In the genomic region with DNA sequence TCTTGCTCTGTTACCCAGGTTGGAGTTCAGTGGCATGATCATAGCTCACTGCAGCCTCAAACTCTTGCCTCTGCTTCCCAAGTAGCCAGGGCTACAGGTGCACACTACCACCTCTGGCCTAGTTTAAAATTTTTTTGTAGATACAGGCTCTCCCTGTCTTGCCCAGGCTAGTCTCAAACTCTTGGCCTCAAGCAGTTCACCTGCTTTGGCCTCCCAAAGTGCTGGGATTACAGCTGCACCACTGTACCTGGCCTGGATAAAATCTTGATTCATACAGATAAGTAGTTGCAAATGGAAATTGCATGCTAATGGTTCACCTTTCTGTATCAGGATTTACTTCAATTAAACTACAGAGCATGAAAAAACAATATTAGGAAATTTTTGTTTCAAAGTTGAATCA, we compare ENCODE assay signal across 1 cellular context.
TF ChIP-seq lines count a peak whose summit lies in the region.

No MANE protein-coding gene starts in this region.

TF ChIP-seq in HepG2, 621 proteins besides CTCF, POLR2A, EP300 and RAD21:
- no peak for TF ChIP-seq ZNF280D (CRISPR knock-in tag; IDR thresholded peaks at IDR 0.05)
- TF ChIP-seq ZNF430 (CRISPR knock-in tag; IDR thresholded peaks at IDR 0.05) = no peak
- no peak for TF ChIP-seq SIN3A (IDR thresholded peaks at IDR 0.05; ENCODE audit: borderline replicate concordance, low read depth, low read length)
- TF ChIP-seq, protein P1, sequence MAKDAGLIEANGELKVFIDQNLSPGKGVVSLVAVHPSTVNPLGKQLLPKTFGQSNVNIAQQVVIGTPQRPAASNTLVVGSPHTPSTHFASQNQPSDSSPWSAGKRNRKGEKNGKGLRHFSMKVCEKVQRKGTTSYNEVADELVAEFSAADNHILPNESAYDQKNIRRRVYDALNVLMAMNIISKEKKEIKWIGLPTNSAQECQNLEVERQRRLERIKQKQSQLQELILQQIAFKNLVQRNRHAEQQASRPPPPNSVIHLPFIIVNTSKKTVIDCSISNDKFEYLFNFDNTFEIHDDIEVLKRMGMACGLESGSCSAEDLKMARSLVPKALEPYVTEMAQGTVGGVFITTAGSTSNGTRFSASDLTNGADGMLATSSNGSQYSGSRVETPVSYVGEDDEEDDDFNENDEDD (CRISPR knock-in tag; IDR thresholded peaks at IDR 0.05; ENCODE audit: borderline replicate concordance) = no peak
- TF ChIP-seq BRD4 (CRISPR knock-in tag; IDR thresholded peaks at IDR 0.05) = no peak
- no peak for TF ChIP-seq TBP (CRISPR knock-in tag; IDR thresholded peaks at IDR 0.05)
- TF ChIP-seq ZNF775 (CRISPR knock-in tag; IDR thresholded peaks at IDR 0.05; ENCODE audit: borderline replicate concordance) = no peak
- no peak for TF ChIP-seq ZNF326 (CRISPR knock-in tag; IDR thresholded peaks at IDR 0.05; ENCODE audit: borderline replicate concordance)
- no peak for TF ChIP-seq ZBTB38 (CRISPR knock-in tag; IDR thresholded peaks at IDR 0.05)
- TF ChIP-seq, protein P2, sequence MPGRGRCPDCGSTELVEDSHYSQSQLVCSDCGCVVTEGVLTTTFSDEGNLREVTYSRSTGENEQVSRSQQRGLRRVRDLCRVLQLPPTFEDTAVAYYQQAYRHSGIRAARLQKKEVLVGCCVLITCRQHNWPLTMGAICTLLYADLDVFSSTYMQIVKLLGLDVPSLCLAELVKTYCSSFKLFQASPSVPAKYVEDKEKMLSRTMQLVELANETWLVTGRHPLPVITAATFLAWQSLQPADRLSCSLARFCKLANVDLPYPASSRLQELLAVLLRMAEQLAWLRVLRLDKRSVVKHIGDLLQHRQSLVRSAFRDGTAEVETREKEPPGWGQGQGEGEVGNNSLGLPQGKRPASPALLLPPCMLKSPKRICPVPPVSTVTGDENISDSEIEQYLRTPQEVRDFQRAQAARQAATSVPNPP (CRISPR knock-in tag; IDR thresholded peaks at IDR 0.05) = no peak
- no peak for TF ChIP-seq ZFP36 (IDR thresholded peaks at IDR 0.05; ENCODE audit: borderline replicate concordance, low read depth, low read length, partially characterized antibody)
- no peak for TF ChIP-seq NRL (CRISPR knock-in tag; IDR thresholded peaks at IDR 0.05; ENCODE audit: borderline replicate concordance)
- TF ChIP-seq ZNF605 (CRISPR knock-in tag; IDR thresholded peaks at IDR 0.05) = no peak
- no peak for TF ChIP-seq RBAK (CRISPR knock-in tag; IDR thresholded peaks at IDR 0.05)
- TF ChIP-seq KLF6 (CRISPR knock-in tag; IDR thresholded peaks at IDR 0.05) = no peak
- TF ChIP-seq ZFY (CRISPR knock-in tag; IDR thresholded peaks at IDR 0.05) = no peak
